In genomic region chr17:64095144-64095882, GRCh38 we compare ENCODE assay signal across 10 cellular contexts. TPM values are rescaled to one million over a fixed set of nuclear protein-coding genes. Genes with fewer than 3 reads are reported as not detected.
DNase-seq lines count a peak whose midpoint lies in the region; ATAC-seq and TF ChIP-seq lines count a peak whose summit lies in the region.
"Had no signal": no experiment of that assay in that cellular context is flagged by ENCODE, and none has a peak within 500 bp of the region (broad histone marks: within the 10 kb centered on the region; RNA-seq: fewer than 3 reads in every experiment).

No MANE protein-coding gene starts in this region.

- TF ChIP-seq CTCF in activated CD8-positive, alpha-beta T cell treated with anti-CD3 and anti-CD28 coated beads for 36 hours (IDR thresholded peaks at IDR 0.05): no peak
- TF ChIP-seq CTCF in transverse colon (IDR thresholded peaks at IDR 0.05): no peak

- peak overlapping the region; percentile 75 to 98 for H3K27ac ChIP-seq in esophagus (ENCODE audit: low read depth in 2 of 2, low read length in 1 of 2)
- H3K27ac ChIP-seq in transverse colon: peak overlapping the region in 3 of 4 donors; percentile 2 to 19 (median 14)

- no peak for TF ChIP-seq POLR2A in transverse colon (IDR thresholded peaks at IDR 0.05)

- H3K4me1 ChIP-seq in esophagus (ENCODE audit: control insufficient read depth in 2 of 2, insufficient read depth in 2 of 2, low read length in 1 of 2) (peaks cover 0 to 2% of the 10 kb centered on the region in 2 donors), transverse colon (peaks cover 0 to 18% (median 4%) of the 10 kb centered on the region in 4 donors), HAP-1 (no peaks in the 10 kb centered on the region)

- H3K4me3 ChIP-seq in esophagus (ENCODE audit: low read depth in 1 of 2, low read length in 2 of 2) (no peak overlapping the region), transverse colon (no peak overlapping the region), HAP-1 (no peak overlapping the region)

- POLR2A ChIA-PET in activated CD8-positive, alpha-beta T cell treated with anti-CD3 and anti-CD28 coated beads for 36 hours (lab: Charles Lee): interaction anchor here (0.6 to 1.8 kb wide), 3 partner anchors 11 to 26 kb away, joined by 3 to 5 read pairs (median 3); no protein-coding TSS in a partner anchor
- POLR2A ChIA-PET in activated CD8-positive, alpha-beta T cell treated with anti-CD3 and anti-CD28 coated beads, Interleukin-2, amount 10 ng/mL, durations not matched to agents 7 days and 5 days (lab: Charles Lee): no interaction called here

- WGBS in esophagus, 2 donors: 65 to 66% methylated on average over 7 of the region's 7 CpGs
- WGBS in transverse colon (ENCODE audit: low coverage in 1 of 2), 2 donors: 71 to 73% methylated on average over 3 to 7 of the region's 7 CpGs

- H3K4me3 Mint-ChIP-seq in activated CD8-positive, alpha-beta T cell treated with anti-CD3 and anti-CD28 coated beads for 36 hours: no peak overlapping the region
- H3K4me3 Mint-ChIP-seq in activated CD8-positive, alpha-beta T cell treated with anti-CD3 and anti-CD28 coated beads, Interleukin-2, amount 10 ng/mL, durations not matched to agents 7 days and 5 days: no peak overlapping the region
- H3K4me3 Mint-ChIP-seq: nephron had no signal

- in situ Hi-C loops in transverse colon (cut with MboI; ENCODE audit: low pct_ligation_motif_present in 1 of 4, low pct_unique_long_range_greater_than_20kb in 1 of 4, low sequenced_read_pairs in 3 of 4): no loop called here
- in situ Hi-C loops in HAP-1 (cut with MboI; ENCODE audit: low sequenced_read_pairs): no loop called here

- no peaks in the 10 kb centered on the region for H3K27me3 Mint-ChIP-seq in activated CD8-positive, alpha-beta T cell treated with anti-CD3 and anti-CD28 coated beads for 36 hours
- H3K27me3 Mint-ChIP-seq in activated CD8-positive, alpha-beta T cell treated with anti-CD3 and anti-CD28 coated beads, Interleukin-2, amount 10 ng/mL, durations not matched to agents 7 days and 5 days (ENCODE audit: low read depth): no peaks in the 10 kb centered on the region

- H3K9me3 ChIP-seq in esophagus (ENCODE audit: control insufficient read depth in 2 of 2, insufficient read depth in 1 of 2, low read depth in 1 of 2, low read length in 1 of 2): no peaks in the 10 kb centered on the region
- no peaks in the 10 kb centered on the region for H3K9me3 ChIP-seq in transverse colon
- no peaks in the 10 kb centered on the region for H3K9me3 ChIP-seq in HAP-1

- peaks cover 57% of the 10 kb centered on the region for H3K4me1 Mint-ChIP-seq in activated CD8-positive, alpha-beta T cell treated with anti-CD3 and anti-CD28 coated beads for 36 hours (ENCODE audit: low read depth)
- H3K4me1 Mint-ChIP-seq in activated CD8-positive, alpha-beta T cell treated with anti-CD3 and anti-CD28 coated beads, Interleukin-2, amount 10 ng/mL, durations not matched to agents 7 days and 5 days (ENCODE audit: low read depth): peaks cover 42% of the 10 kb centered on the region

- peaks cover 0 to 3% of the 10 kb centered on the region in 2 donors for H3K36me3 ChIP-seq in esophagus (ENCODE audit: control insufficient read depth in 2 of 2, insufficient read depth in 2 of 2, low read length in 1 of 2)
- H3K36me3 ChIP-seq in transverse colon: no peaks in the 10 kb centered on the region
- no peaks in the 10 kb centered on the region; the same call in 1 of the 2 replicates for H3K36me3 ChIP-seq in HAP-1 (replicated peaks)

- CTCF ChIA-PET in activated CD8-positive, alpha-beta T cell treated with anti-CD3 and anti-CD28 coated beads for 36 hours (lab: Charles Lee): interaction anchor here (0.7 to 1.7 kb wide), 2 partner anchors 39 to 66 kb away, joined by 3 read pairs; no protein-coding TSS in a partner anchor
- CTCF ChIA-PET in activated CD8-positive, alpha-beta T cell treated with anti-CD3 and anti-CD28 coated beads, Interleukin-2, amount 10 ng/mL, durations not matched to agents 7 days and 5 days (lab: Charles Lee): interaction anchor here (1.2 to 1.5 kb wide), 4 partner anchors 20 to 38 kb away, joined by 3 to 6 read pairs (median 4); no protein-coding TSS in a partner anchor

- ATAC-seq in activated CD8-positive, alpha-beta T cell treated with anti-CD3 and anti-CD28 coated beads for 36 hours: no peak
- ATAC-seq in activated CD8-positive, alpha-beta T cell treated with anti-CD3 and anti-CD28 coated beads, Interleukin-2, amount 10 ng/mL, durations not matched to agents 7 days and 5 days: no peak
- no peak for ATAC-seq in HG03460 (IDR thresholded peaks at IDR 0.05; ENCODE audit: unreplicated experiment)

- peak overlapping the region; percentile 51 for H3K27ac Mint-ChIP-seq in activated CD8-positive, alpha-beta T cell treated with anti-CD3 and anti-CD28 coated beads for 36 hours
- H3K27ac Mint-ChIP-seq in activated CD8-positive, alpha-beta T cell treated with anti-CD3 and anti-CD28 coated beads, Interleukin-2, amount 10 ng/mL, durations not matched to agents 7 days and 5 days: no peak overlapping the region
- H3K27ac Mint-ChIP-seq: nephron had no signal

- no peak for TF ChIP-seq EP300 in transverse colon (IDR thresholded peaks at IDR 0.05; ENCODE audit: low read depth)

- H3K36me3 Mint-ChIP-seq in activated CD8-positive, alpha-beta T cell treated with anti-CD3 and anti-CD28 coated beads for 36 hours (ENCODE audit: low read depth): peaks cover 22% of the 10 kb centered on the region
- peaks cover 27% of the 10 kb centered on the region for H3K36me3 Mint-ChIP-seq in activated CD8-positive, alpha-beta T cell treated with anti-CD3 and anti-CD28 coated beads, Interleukin-2, amount 10 ng/mL, durations not matched to agents 7 days and 5 days (ENCODE audit: low read depth)

- no peaks in the 10 kb centered on the region for H3K27me3 ChIP-seq in esophagus (ENCODE audit: control insufficient read depth in 1 of 2, insufficient read depth in 2 of 2, low read length in 2 of 2)
- H3K27me3 ChIP-seq in transverse colon: no peaks in the 10 kb centered on the region
- H3K27me3 ChIP-seq in HAP-1 (ENCODE audit: low read depth): no peaks in the 10 kb centered on the region

- intact Hi-C loops in activated CD8-positive, alpha-beta T cell treated with anti-CD3 and anti-CD28 coated beads for 36 hours (cut with micrococcal nuclease): no loop called here
- intact Hi-C loops in transverse colon (cut with DNase I; ENCODE audit: low total_unique reads): no loop called here

- H3K9me3 Mint-ChIP-seq in activated CD8-positive, alpha-beta T cell treated with anti-CD3 and anti-CD28 coated beads for 36 hours: no peaks in the 10 kb centered on the region
- no peaks in the 10 kb centered on the region for H3K9me3 Mint-ChIP-seq in activated CD8-positive, alpha-beta T cell treated with anti-CD3 and anti-CD28 coated beads, Interleukin-2, amount 10 ng/mL, durations not matched to agents 7 days and 5 days (ENCODE audit: insufficient read depth)
- H3K9me3 Mint-ChIP-seq: nephron had no signal

- DNase-seq in activated CD8-positive, alpha-beta T cell treated with anti-CD3 and anti-CD28 coated beads for 36 hours: no peak
- DNase-seq in activated CD8-positive, alpha-beta T cell treated with anti-CD3 and anti-CD28 coated beads, Interleukin-2, amount 10 ng/mL, durations not matched to agents 7 days and 5 days: no peak
- DNase-seq in NCI-H774 (lab: John Stamatoyannopoulos, UW) (peak; percentile 95), transverse colon (no peak), HAP-1 (ENCODE audit: low spot score in 2 of 2) (no peak), cortex of kidney (lab: John Stamatoyannopoulos, UW) (no peak)
- DNase-seq: KG1 had no signal

RNA-seq across cellular contexts. Expression of gene ERN1, which starts 34.6 kb away (rescaled TPM):
- total RNA-seq in activated CD8-positive, alpha-beta T cell treated with anti-CD3 and anti-CD28 coated beads for 36 hours: 10 to 100 TPM; 19.2 to 23.6 TPM
- 10 to 100 TPM; 13.0 to 17.9 TPM for total RNA-seq in activated CD8-positive, alpha-beta T cell treated with anti-CD3 and anti-CD28 coated beads, Interleukin-2, amount 10 ng/mL, durations not matched to agents 7 days and 5 days
- polyA plus RNA-seq in esophagus: 1 to 10 TPM; 4.5 TPM
- total RNA-seq in transverse colon: 10 to 100 TPM in 3 of 4 donors, 1 to 10 TPM in 1; 7.8 to 29.2 (median 12.8) TPM
